In genomic region chr1:113211467-113211866, GRCh38 we compare ENCODE assay signal across 28 cellular contexts.
"Had no signal": no experiment of that assay in that cellular context is flagged by ENCODE, and none has a peak within 500 bp of the region (broad histone marks: within the 10 kb centered on the region; RNA-seq: fewer than 3 reads in every experiment).

No MANE protein-coding gene starts in this region.

- H3K9me3 ChIP-seq: lower lobe of right lung, pancreas, psoas muscle, thoracic aorta, upper lobe of right lung had no signal

- H3K36me3 ChIP-seq: brain microvascular endothelial cell, left lung, lower lobe of right lung, pancreas, sigmoid colon, thoracic aorta, upper lobe of right lung had no signal

- H3K27ac ChIP-seq: brain microvascular endothelial cell, coronary artery, dorsolateral prefrontal cortex, left lung, lower lobe of right lung, pancreas, psoas muscle, sigmoid colon, thoracic aorta, upper lobe of right lung had no signal

- H3K27ac Mint-ChIP-seq: activated CD4-positive, alpha-beta memory T cell treated with anti-CD3 and anti-CD28 coated beads, Interleukin-2, amount 10 ng/mL, durations not matched to agents 7 days and 5 days; activated CD4-positive, alpha-beta T cell treated with anti-CD3 and anti-CD28 coated beads, Interleukin-2, amount 10 ng/mL, durations not matched to agents 7 days and 5 days; activated T-helper 17 cell treated with anti-CD3 and anti-CD28 coated beads, Interleukin-2, amount 50 U/mL, for 72 hours; stimulated activated effector memory CD8-positive, alpha-beta T cell treated with anti-CD3 and anti-CD28 coated beads, Interleukin-12 subunit alpha, Interleukin-12 subunit beta, amount 100 ng/mL, for 72 hours; stimulated activated naive CD8-positive, alpha-beta T cell treated with anti-CD3 and anti-CD28 coated beads, Interleukin-15, Interleukin-2, amounts not matched to agents 100 ng/mL and 50 ng/mL, for 24 hours; T-helper 2 cell treated with Interferon-gamma antibody and Interleukin-4, amounts not matched to agents 5 μg/mL and 100 μg/mL, for 36 hours; WTC11 had no signal

- ATAC-seq: activated T-cell treated with anti-CD3 and anti-CD28 coated beads, Interleukin-2, amount 50 U/mL, for 4 hours; activated T-helper 17 cell treated with anti-CD3 and anti-CD28 coated beads, Interleukin-2, amount 50 U/mL, for 72 hours; left lung; lower lobe of right lung; pancreas; psoas muscle; stimulated activated effector memory CD8-positive, alpha-beta T cell treated with anti-CD3 and anti-CD28 coated beads, Interleukin-12 subunit alpha, Interleukin-12 subunit beta, amount 100 ng/mL, for 72 hours; upper lobe of right lung had no signal

- H3K4me1 ChIP-seq: psoas muscle had no signal

- DNase-seq: activated CD4-positive, alpha-beta memory T cell treated with anti-CD3 and anti-CD28 coated beads, Interleukin-2, amount 10 ng/mL, durations not matched to agents 7 days and 5 days; activated CD4-positive, alpha-beta T cell treated with anti-CD3 and anti-CD28 coated beads for 1 hour; activated CD4-positive, alpha-beta T cell treated with anti-CD3 and anti-CD28 coated beads, Interleukin-2, amount 10 ng/mL, durations not matched to agents 7 days and 5 days; activated gamma-delta T cell treated with Interleukin-2 at 50 U/mL for 16 hours; activated naive CD4-positive, alpha-beta T cell treated with anti-CD3 and anti-CD28 coated beads, Interleukin-2, amount 50 U/mL, for 16 hours; activated T-cell treated with anti-CD3 and anti-CD28 coated beads, Interleukin-2, amount 50 U/mL, for 4 hours; amniotic stem cell; brain microvascular endothelial cell; dorsolateral prefrontal cortex; effector memory CD4-positive, alpha-beta T cell; kidney glomerular epithelial cell; left lung; lower lobe of right lung; naive B cell; pancreas; psoas muscle; sigmoid colon; small intestine; stimulated activated CD4-positive, alpha-beta T cell treated with anti-CD3 and anti-CD28 coated beads, Interleukin-4, amount 100 ng/mL, for 24 hours; T-helper 1 cell; upper lobe of right lung had no signal

- H3K4me3 Mint-ChIP-seq: activated CD4-positive, alpha-beta memory T cell treated with anti-CD3 and anti-CD28 coated beads, Interleukin-2, amount 10 ng/mL, durations not matched to agents 7 days and 5 days; activated CD4-positive, alpha-beta T cell treated with anti-CD3 and anti-CD28 coated beads, Interleukin-2, amount 10 ng/mL, durations not matched to agents 7 days and 5 days; activated T-cell treated with anti-CD3 and anti-CD28 coated beads, Interleukin-2, amount 50 U/mL, for 4 hours; activated T-helper 17 cell treated with anti-CD3 and anti-CD28 coated beads, Interleukin-2, amount 50 U/mL, for 72 hours; stimulated activated effector memory CD8-positive, alpha-beta T cell treated with anti-CD3 and anti-CD28 coated beads, Interleukin-12 subunit alpha, Interleukin-12 subunit beta, amount 100 ng/mL, for 72 hours; stimulated activated naive CD8-positive, alpha-beta T cell treated with anti-CD3 and anti-CD28 coated beads, Interleukin-15, Interleukin-2, amounts not matched to agents 100 ng/mL and 50 ng/mL, for 24 hours; T-helper 2 cell treated with Interferon-gamma antibody and Interleukin-4, amounts not matched to agents 5 μg/mL and 100 μg/mL, for 36 hours; WTC11 had no signal

- H3K4me1 Mint-ChIP-seq: activated CD4-positive, alpha-beta T cell treated with anti-CD3 and anti-CD28 coated beads, Interleukin-2, amount 10 ng/mL, durations not matched to agents 7 days and 5 days; activated T-helper 17 cell treated with anti-CD3 and anti-CD28 coated beads, Interleukin-2, amount 50 U/mL, for 72 hours; stimulated activated effector memory CD8-positive, alpha-beta T cell treated with anti-CD3 and anti-CD28 coated beads, Interleukin-12 subunit alpha, Interleukin-12 subunit beta, amount 100 ng/mL, for 72 hours had no signal

- H3K4me3 ChIP-seq: coronary artery, dorsolateral prefrontal cortex, left lung, lower lobe of right lung, pancreas, psoas muscle, sigmoid colon, thoracic aorta, upper lobe of right lung had no signal

- H3K36me3 Mint-ChIP-seq: stimulated activated effector memory CD8-positive, alpha-beta T cell treated with anti-CD3 and anti-CD28 coated beads, Interleukin-12 subunit alpha, Interleukin-12 subunit beta, amount 100 ng/mL, for 72 hours had no signal

- H3K9me3 Mint-ChIP-seq: activated CD4-positive, alpha-beta memory T cell treated with anti-CD3 and anti-CD28 coated beads, Interleukin-2, amount 10 ng/mL, durations not matched to agents 7 days and 5 days; activated CD4-positive, alpha-beta T cell treated with anti-CD3 and anti-CD28 coated beads, Interleukin-2, amount 10 ng/mL, durations not matched to agents 7 days and 5 days; activated T-cell treated with anti-CD3 and anti-CD28 coated beads, Interleukin-2, amount 50 U/mL, for 4 hours; T-helper 2 cell treated with Interferon-gamma antibody and Interleukin-4, amounts not matched to agents 5 μg/mL and 100 μg/mL, for 36 hours had no signal

- H3K27me3 ChIP-seq: pancreas, sigmoid colon, upper lobe of right lung had no signal

- H3K27me3 Mint-ChIP-seq: activated CD4-positive, alpha-beta T cell treated with anti-CD3 and anti-CD28 coated beads, Interleukin-2, amount 10 ng/mL, durations not matched to agents 7 days and 5 days had no signal
